13 cellular contexts compared by ENCODE assay signal in genomic region chr4:103105558-103106356, GRCh38.
"Had no signal": no experiment of that assay in that cellular context is flagged by ENCODE, and none has a peak within 500 bp of the region (broad histone marks: within the 10 kb centered on the region; RNA-seq: fewer than 3 reads in every experiment).

No MANE protein-coding gene starts in this region.

- DNase-seq: activated CD4-positive, alpha-beta T cell treated with anti-CD3 and anti-CD28 coated beads, Interleukin-2, amount 50 U/mL, for 48 hours; activated CD4-positive, CD25-positive, alpha-beta regulatory T cell treated with anti-CD3 and anti-CD28 coated beads, Interleukin-2, amount 50 U/mL, for 72 hours; activated CD8-positive, alpha-beta memory T cell treated with anti-CD3 and anti-CD28 coated beads, Interleukin-2, amount 10 ng/mL, durations not matched to agents 7 days and 5 days; activated T-cell treated with anti-CD3 and anti-CD28 coated beads, Interleukin-2, amount 50 U/mL, for 24 hours; central memory CD4-positive, alpha-beta T cell; cortex of kidney; effector memory CD4-positive, alpha-beta T cell; kidney glomerular epithelial cell; pancreas; stimulated activated CD4-positive, alpha-beta T cell treated with anti-CD3 and anti-CD28 coated beads, Interleukin-4, amount 100 ng/mL, for 4 hours; stomach had no signal

- H3K4me1 ChIP-seq: neural progenitor cell, pancreas, stomach had no signal

- H3K36me3 ChIP-seq: pancreas, stomach had no signal

- H3K9me3 ChIP-seq: pancreas, stomach had no signal

- H3K27ac ChIP-seq: neural progenitor cell, pancreas, stomach had no signal

- ATAC-seq: activated CD8-positive, alpha-beta memory T cell treated with anti-CD3 and anti-CD28 coated beads, Interleukin-2, amount 10 ng/mL, durations not matched to agents 7 days and 5 days; pancreas had no signal

- H3K4me2 ChIP-seq: neural progenitor cell had no signal

- H3K27me3 ChIP-seq: neural progenitor cell, pancreas, stomach had no signal

- H2AFZ ChIP-seq: neural progenitor cell had no signal

- H3K4me1 Mint-ChIP-seq: neural progenitor cell had no signal

- H3K27me3 Mint-ChIP-seq: activated CD8-positive, alpha-beta memory T cell treated with anti-CD3 and anti-CD28 coated beads, Interleukin-2, amount 10 ng/mL, durations not matched to agents 7 days and 5 days; activated T-cell treated with anti-CD3 and anti-CD28 coated beads, Interleukin-2, amount 50 U/mL, for 24 hours had no signal

- H3K9ac ChIP-seq: neural progenitor cell had no signal

- H3K4me3 ChIP-seq: neural progenitor cell, pancreas, stomach had no signal

- H3K4me3 Mint-ChIP-seq: activated CD8-positive, alpha-beta memory T cell treated with anti-CD3 and anti-CD28 coated beads, Interleukin-2, amount 10 ng/mL, durations not matched to agents 7 days and 5 days; activated T-cell treated with anti-CD3 and anti-CD28 coated beads, Interleukin-2, amount 50 U/mL, for 24 hours; mesothelial cell of epicardium; neural progenitor cell had no signal

- H3K9me3 Mint-ChIP-seq: activated T-cell treated with anti-CD3 and anti-CD28 coated beads, Interleukin-2, amount 50 U/mL, for 24 hours; mesothelial cell of epicardium; neural progenitor cell had no signal

- H3K27ac Mint-ChIP-seq: activated CD8-positive, alpha-beta memory T cell treated with anti-CD3 and anti-CD28 coated beads, Interleukin-2, amount 10 ng/mL, durations not matched to agents 7 days and 5 days; activated T-cell treated with anti-CD3 and anti-CD28 coated beads, Interleukin-2, amount 50 U/mL, for 24 hours; mesothelial cell of epicardium; neural progenitor cell had no signal
